ENCODE assay signal across 2 cellular contexts in the genomic region with DNA sequence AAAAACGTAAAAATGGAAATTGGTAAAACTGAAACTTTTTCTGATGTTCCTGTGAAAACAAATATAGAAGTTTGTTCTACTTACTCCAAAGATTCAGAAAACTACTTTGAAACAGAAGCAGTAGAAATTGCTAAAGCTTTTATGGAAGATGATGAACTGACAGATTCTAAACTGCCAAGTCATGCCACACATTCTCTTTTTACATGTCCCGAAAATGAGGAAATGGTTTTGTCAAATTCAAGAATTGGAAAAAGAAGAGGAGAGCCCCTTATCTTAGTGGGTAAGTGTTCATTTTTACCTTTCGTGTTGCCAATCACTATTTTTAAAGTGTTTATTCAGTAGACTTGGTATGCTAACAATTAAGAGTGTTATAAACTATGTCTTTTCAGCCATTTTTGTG.
TF ChIP-seq lines count a peak whose summit lies in the region.

No MANE protein-coding gene starts in this region.

TF ChIP-seq in A549, 52 proteins besides CTCF, POLR2A, EP300 and RAD21:
- TF ChIP-seq FOXS1 (CRISPR knock-in tag; IDR thresholded peaks at IDR 0.05) (no peak), MAFK (IDR thresholded peaks at IDR 0.05; ENCODE audit: partially characterized antibody) (peak; percentile 37), ZNF302 (CRISPR knock-in tag; IDR thresholded peaks at IDR 0.05) (no peak)
- TF ChIP-seq, protein P1, sequence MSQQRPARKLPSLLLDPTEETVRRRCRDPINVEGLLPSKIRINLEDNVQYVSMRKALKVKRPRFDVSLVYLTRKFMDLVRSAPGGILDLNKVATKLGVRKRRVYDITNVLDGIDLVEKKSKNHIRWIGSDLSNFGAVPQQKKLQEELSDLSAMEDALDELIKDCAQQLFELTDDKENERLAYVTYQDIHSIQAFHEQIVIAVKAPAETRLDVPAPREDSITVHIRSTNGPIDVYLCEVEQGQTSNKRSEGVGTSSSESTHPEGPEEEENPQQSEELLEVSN (IDR thresholded peaks at IDR 0.05; ENCODE audit: borderline replicate concordance, low read depth) = no peak
- TF ChIP-seq, protein P2, sequence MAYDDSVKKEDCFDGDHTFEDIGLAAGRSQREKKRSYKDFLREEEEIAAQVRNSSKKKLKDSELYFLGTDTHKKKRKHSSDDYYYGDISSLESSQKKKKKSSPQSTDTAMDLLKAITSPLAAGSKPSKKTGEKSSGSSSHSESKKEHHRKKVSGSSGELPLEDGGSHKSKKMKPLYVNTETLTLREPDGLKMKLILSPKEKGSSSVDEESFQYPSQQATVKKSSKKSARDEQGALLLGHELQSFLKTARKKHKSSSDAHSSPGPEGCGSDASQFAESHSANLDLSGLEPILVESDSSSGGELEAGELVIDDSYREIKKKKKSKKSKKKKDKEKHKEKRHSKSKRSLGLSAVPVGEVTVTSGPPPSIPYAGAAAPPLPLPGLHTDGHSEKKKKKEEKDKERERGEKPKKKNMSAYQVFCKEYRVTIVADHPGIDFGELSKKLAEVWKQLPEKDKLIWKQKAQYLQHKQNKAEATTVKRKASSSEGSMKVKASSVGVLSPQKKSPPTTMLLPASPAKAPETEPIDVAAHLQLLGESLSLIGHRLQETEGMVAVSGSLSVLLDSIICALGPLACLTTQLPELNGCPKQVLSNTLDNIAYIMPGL (CRISPR knock-in tag; IDR thresholded peaks at IDR 0.05; ENCODE audit: borderline replicate concordance) = no peak

TF ChIP-seq in K562, 482 proteins besides CTCF, POLR2A, EP300 and RAD21:
- 0 out of 2 replicates have a peak, but pooled peaks have one; percentile 36 for TF ChIP-seq SPI1 (IDR thresholded peaks at IDR 0.05; ENCODE audit: borderline replicate concordance, low read depth, low read length)
- TF ChIP-seq ZNF174 (CRISPR knock-in tag; IDR thresholded peaks at IDR 0.05) = no peak
- 0 out of 2 replicates have a peak, but pooled peaks have one; percentile 25 for TF ChIP-seq ZNF316 (IDR thresholded peaks at IDR 0.05)
- TF ChIP-seq NFE2L1 (tag; IDR thresholded peaks at IDR 0.05; ENCODE audit: borderline replicate concordance, low read depth) = no peak
- TF ChIP-seq HMGN3 (IDR thresholded peaks at IDR 0.05; ENCODE audit: borderline replicate concordance, extremely low read depth, insufficient read length, low read depth, low read length) = no peak
- no peak for TF ChIP-seq MBD2 (IDR thresholded peaks at IDR 0.05; ENCODE audit: borderline replicate concordance, low read depth)
- TF ChIP-seq MAFG (tag; conservative IDR thresholded peaks at IDR 0.05) = 0 out of 2 replicates have a peak, but pooled peaks have one; percentile 25
- peak; percentile 21; the same call in 1 of the 2 replicates for TF ChIP-seq C11orf30 (IDR thresholded peaks at IDR 0.05; ENCODE audit: low read depth)
- peak; percentile 25; the same call in 1 of the 2 replicates for TF ChIP-seq NFE2 (IDR thresholded peaks at IDR 0.05; ENCODE audit: low read depth)
- no peak for TF ChIP-seq BMI1 (IDR thresholded peaks at IDR 0.05; ENCODE audit: low read length)
